ENCODE assay signal across 18 cellular contexts in the genomic region with DNA sequence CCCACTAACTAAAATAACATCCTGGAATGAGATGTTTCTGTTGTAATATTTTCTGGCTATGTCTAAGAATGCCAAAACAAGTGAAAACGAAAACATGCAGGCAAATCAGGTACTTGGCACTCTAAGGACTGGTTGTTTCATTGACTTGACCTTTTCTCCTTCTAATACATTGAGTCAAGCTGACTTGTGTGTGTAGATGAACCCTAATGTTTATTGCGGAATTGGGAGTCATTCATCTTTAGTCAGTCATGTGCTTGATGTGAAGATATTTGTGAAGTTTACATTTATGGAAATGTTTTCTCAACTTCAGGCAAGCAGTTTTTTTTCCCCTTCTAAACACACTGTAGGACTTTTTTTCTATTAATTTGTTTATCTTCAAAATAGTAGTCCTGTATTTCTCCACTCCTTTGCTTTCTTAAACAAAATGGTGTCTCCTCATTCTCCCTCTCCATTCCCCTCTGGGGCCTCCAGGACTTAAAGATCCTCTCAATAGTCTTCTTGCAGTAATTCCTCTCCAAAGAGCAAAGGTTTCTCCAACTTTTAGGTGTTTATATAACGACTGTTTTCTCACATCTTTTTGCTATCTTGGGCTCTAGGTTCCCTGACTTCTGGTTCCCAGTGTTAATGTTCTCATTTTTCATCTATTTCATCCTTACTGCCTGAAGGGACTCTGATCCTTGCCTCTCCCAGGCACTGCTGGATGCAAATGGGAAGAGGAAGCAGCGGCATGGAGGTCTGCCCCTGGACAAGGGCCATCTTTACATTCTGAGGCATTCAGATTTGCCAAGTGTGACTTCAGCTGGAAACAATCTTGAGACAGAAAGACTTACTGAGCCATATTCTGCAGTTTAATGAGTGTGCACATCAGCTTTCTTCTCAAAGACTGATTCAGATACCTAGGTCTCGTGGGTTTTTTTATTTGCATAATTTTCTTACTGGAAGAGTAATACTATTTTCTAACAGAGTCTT.
A peak's percentile ranks its signal among the peaks of the same experiment; 100 is the strongest.
DNase-seq lines count a peak whose midpoint lies in the region; ATAC-seq, FAIRE-seq and TF ChIP-seq lines count a peak whose summit lies in the region.
"Had no signal": no experiment of that assay in that cellular context is flagged by ENCODE, and none has a peak within 500 bp of the region (broad histone marks: within the 10 kb centered on the region; RNA-seq: fewer than 3 reads in every experiment).

No MANE protein-coding gene starts in this region.

- no peaks in the 10 kb centered on the region for H3K79me2 ChIP-seq in K562 (ENCODE audit: control insufficient read depth, insufficient read depth, low read length)

- ATAC-seq in K562 (peak; percentile 47; the same call in 2 of the 3 replicates), HG03095 (IDR thresholded peaks at IDR 0.05; ENCODE audit: unreplicated experiment) (no peak)
- ATAC-seq: WTC11 had no signal

- CTCF ChIA-PET in K562 (lab: Yijun Ruan, JAX; ENCODE audit: low intra/inter-chr PET ratio), result no interaction called here

- TF ChIP-seq EP300 in K562 (IDR thresholded peaks at IDR 0.05; ENCODE audit: low read length), result no peak

- TF ChIP-seq RAD21 in K562 (CRISPR knock-in tag; conservative IDR thresholded peaks at IDR 0.05 in 1 of 2, IDR thresholded peaks at IDR 0.05 in 1 of 2), result no peak

- intact Hi-C loops in K562 (cut with micrococcal nuclease), result loop anchor here (5.0 kb wide), 1 partner anchor 37 kb away; no protein-coding TSS in a partner anchor

- peaks cover 0 to 3% of the 10 kb centered on the region in 2 experiments; a peak in 3 of 5 replicates for H3K4me1 ChIP-seq in K562 (replicated peaks in 1 of 2; ENCODE audit: control insufficient read depth in 2 of 2, insufficient read depth in 2 of 2, low read length in 2 of 2)
- H3K4me1 ChIP-seq: colonic mucosa, esophagus squamous epithelium, spleen had no signal

- H3K36me3 ChIP-seq in K562 (ENCODE audit: control insufficient read depth, insufficient read depth, low read length), result no peaks in the 10 kb centered on the region
- H3K36me3 ChIP-seq: colonic mucosa, esophagus squamous epithelium, ovary, spleen had no signal

- H3K4me3 ChIP-seq in K562, result no peak overlapping the region
- H3K4me3 ChIP-seq: colonic mucosa, esophagus squamous epithelium, ovary, spleen had no signal

- no peaks in the 10 kb centered on the region for H3K27me3 ChIP-seq in K562 (ENCODE audit: control insufficient read depth in 2 of 2, insufficient read depth in 2 of 2, low read length in 2 of 2)
- H3K27me3 ChIP-seq: colonic mucosa, esophagus squamous epithelium, ovary had no signal

- peak overlapping the region; percentile 82 for H2AFZ ChIP-seq in K562 (ENCODE audit: low read depth, low read length)

- H3K9me1 ChIP-seq in K562 (ENCODE audit: control insufficient read depth, insufficient read depth, low read length), result no peaks in the 10 kb centered on the region

- TF ChIP-seq POLR2A in K562 (conservative IDR thresholded peaks at IDR 0.05), result no peak

- DNase-seq in AG08395 (ENCODE audit: low spot score), result peak; percentile 21
- peak; percentile 6 for DNase-seq in HT1080 (ENCODE audit: low read depth)
- no peak for DNase-seq in K562 (ENCODE audit: extremely low read depth in 1 of 4, low spot score in 3 of 4)
- peak; percentile 57 for DNase-seq in kidney tubule cell (ENCODE audit: low spot score)
- no peak for DNase-seq in activated CD8-positive, alpha-beta memory T cell treated with anti-CD3 and anti-CD28 coated beads for 24 hours
- DNase-seq in dermis blood vessel endothelial cell, result no peak
- no peak for DNase-seq in NCI-H2081 (lab: John Stamatoyannopoulos, UW)
- DNase-seq: activated CD8-positive, alpha-beta memory T cell treated with anti-CD3 and anti-CD28 coated beads, Interleukin-2, amount 50 U/mL, for 4 hours; AML-193; colonic mucosa; esophagus squamous epithelium; immature natural killer cell; mesendoderm; NCI-H1092 treated with DMSO at 0.1 percent for 48 hours; ovary; spleen had no signal

- FAIRE-seq in K562 (lab: Jason Lieb, UNC), result no peak

- no peak overlapping the region for H3K4me2 ChIP-seq in K562 (ENCODE audit: insufficient read depth, low read length)

- no peak for TF ChIP-seq CTCF in K562 (IDR thresholded peaks at IDR 0.05 in 2 of 3, conservative IDR thresholded peaks at IDR 0.05 in 1 of 3; ENCODE audit: insufficient read depth in 2 of 3, low read depth in 1 of 3, low read length in 3 of 3)

- no peaks in the 10 kb centered on the region for H4K20me1 ChIP-seq in K562 (replicated peaks; ENCODE audit: control insufficient read depth, insufficient read depth, low read length)

- in situ Hi-C loops in K562 (cut with MboI), result no loop called here

- H3K9me3 ChIP-seq in K562 (replicated peaks; ENCODE audit: control insufficient read depth, insufficient read depth, low read depth, low read length), result peaks cover 3% of the 10 kb centered on the region
- H3K9me3 ChIP-seq: colonic mucosa, esophagus squamous epithelium, ovary had no signal

- POLR2A ChIA-PET in K562 (lab: Yijun Ruan, JAX), result no interaction called here

- WGBS in K562 (ENCODE audit: insufficient coverage, low coverage, missing lambda C conversion rate), result 35% methylated on average over 5 of the region's 5 CpGs

- H3K27ac ChIP-seq in K562 (ENCODE audit: extremely low read depth, low read depth, low read length), result no peak overlapping the region
- H3K27ac ChIP-seq: colonic mucosa, esophagus squamous epithelium, ovary, spleen had no signal

- no TSS peak for BruUV-seq in K562 (replicated peaks; lab: Mats Ljungman, UMichigan)

- no peak overlapping the region; a peak in 1 of 4 replicates for H3K9ac ChIP-seq in K562 (ENCODE audit: insufficient read depth in 1 of 2, low read depth in 2 of 2, low read length in 2 of 2)

TF ChIP-seq in K562, 482 proteins besides CTCF, POLR2A, EP300 and RAD21:
- TF ChIP-seq, protein P1, sequence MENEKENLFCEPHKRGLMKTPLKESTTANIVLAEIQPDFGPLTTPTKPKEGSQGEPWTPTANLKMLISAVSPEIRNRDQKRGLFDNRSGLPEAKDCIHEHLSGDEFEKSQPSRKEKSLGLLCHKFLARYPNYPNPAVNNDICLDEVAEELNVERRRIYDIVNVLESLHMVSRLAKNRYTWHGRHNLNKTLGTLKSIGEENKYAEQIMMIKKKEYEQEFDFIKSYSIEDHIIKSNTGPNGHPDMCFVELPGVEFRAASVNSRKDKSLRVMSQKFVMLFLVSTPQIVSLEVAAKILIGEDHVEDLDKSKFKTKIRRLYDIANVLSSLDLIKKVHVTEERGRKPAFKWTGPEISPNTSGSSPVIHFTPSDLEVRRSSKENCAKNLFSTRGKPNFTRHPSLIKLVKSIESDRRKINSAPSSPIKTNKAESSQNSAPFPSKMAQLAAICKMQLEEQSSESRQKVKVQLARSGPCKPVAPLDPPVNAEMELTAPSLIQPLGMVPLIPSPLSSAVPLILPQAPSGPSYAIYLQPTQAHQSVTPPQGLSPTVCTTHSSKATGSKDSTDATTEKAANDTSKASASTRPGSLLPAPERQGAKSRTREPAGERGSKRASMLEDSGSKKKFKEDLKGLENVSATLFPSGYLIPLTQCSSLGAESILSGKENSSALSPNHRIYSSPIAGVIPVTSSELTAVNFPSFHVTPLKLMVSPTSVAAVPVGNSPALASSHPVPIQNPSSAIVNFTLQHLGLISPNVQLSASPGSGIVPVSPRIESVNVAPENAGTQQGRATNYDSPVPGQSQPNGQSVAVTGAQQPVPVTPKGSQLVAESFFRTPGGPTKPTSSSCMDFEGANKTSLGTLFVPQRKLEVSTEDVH (IDR thresholded peaks at IDR 0.05; ENCODE audit: low read depth, partially characterized antibody), result no peak
- TF ChIP-seq, protein P2, sequence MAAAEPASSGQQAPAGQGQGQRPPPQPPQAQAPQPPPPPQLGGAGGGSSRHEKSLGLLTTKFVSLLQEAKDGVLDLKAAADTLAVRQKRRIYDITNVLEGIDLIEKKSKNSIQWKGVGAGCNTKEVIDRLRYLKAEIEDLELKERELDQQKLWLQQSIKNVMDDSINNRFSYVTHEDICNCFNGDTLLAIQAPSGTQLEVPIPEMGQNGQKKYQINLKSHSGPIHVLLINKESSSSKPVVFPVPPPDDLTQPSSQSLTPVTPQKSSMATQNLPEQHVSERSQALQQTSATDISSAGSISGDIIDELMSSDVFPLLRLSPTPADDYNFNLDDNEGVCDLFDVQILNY (CRISPR knock-in tag; IDR thresholded peaks at IDR 0.05), result no peak
- TF ChIP-seq, protein P3, sequence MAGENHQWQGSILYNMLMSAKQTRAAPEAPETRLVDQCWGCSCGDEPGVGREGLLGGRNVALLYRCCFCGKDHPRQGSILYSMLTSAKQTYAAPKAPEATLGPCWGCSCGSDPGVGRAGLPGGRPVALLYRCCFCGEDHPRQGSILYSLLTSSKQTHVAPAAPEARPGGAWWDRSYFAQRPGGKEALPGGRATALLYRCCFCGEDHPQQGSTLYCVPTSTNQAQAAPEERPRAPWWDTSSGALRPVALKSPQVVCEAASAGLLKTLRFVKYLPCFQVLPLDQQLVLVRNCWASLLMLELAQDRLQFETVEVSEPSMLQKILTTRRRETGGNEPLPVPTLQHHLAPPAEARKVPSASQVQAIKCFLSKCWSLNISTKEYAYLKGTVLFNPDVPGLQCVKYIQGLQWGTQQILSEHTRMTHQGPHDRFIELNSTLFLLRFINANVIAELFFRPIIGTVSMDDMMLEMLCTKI (IDR thresholded peaks at IDR 0.05; ENCODE audit: partially characterized antibody), result no peak
- TF ChIP-seq, protein P4, sequence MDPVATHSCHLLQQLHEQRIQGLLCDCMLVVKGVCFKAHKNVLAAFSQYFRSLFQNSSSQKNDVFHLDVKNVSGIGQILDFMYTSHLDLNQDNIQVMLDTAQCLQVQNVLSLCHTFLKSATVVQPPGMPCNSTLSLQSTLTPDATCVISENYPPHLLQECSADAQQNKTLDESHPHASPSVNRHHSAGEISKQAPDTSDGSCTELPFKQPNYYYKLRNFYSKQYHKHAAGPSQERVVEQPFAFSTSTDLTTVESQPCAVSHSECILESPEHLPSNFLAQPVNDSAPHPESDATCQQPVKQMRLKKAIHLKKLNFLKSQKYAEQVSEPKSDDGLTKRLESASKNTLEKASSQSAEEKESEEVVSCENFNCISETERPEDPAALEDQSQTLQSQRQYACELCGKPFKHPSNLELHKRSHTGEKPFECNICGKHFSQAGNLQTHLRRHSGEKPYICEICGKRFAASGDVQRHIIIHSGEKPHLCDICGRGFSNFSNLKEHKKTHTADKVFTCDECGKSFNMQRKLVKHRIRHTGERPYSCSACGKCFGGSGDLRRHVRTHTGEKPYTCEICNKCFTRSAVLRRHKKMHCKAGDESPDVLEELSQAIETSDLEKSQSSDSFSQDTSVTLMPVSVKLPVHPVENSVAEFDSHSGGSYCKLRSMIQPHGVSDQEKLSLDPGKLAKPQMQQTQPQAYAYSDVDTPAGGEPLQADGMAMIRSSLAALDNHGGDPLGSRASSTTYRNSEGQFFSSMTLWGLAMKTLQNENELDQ (CRISPR knock-in tag; IDR thresholded peaks at IDR 0.05; ENCODE audit: borderline replicate concordance), result no peak
- TF ChIP-seq MYNN (IDR thresholded peaks at IDR 0.05), result peak; percentile 81; the same call in 1 of the 2 replicates
- no peak for TF ChIP-seq MYNN (CRISPR knock-in tag; IDR thresholded peaks at IDR 0.05)
- no peak for TF ChIP-seq FOS (IDR thresholded peaks at IDR 0.05; ENCODE audit: extremely low read depth, insufficient read length)
- TF ChIP-seq ARID2 (IDR thresholded peaks at IDR 0.05), result no peak
- no peak for TF ChIP-seq HOXB6 (CRISPR knock-in tag; IDR thresholded peaks at IDR 0.05; ENCODE audit: borderline replicate concordance)

Comparison
In these comparisons a context has a peak if more than half of its experiments do, and no peak if none do; other contexts are left out.
1. DNase-seq: peak in AG08395 (single experiment), HT1080 (single experiment) and kidney tubule cell (single experiment); none in K562 (0 of 4), activated CD8-positive, alpha-beta memory T cell treated with anti-CD3 and anti-CD28 coated beads for 24 hours (single experiment), dermis blood vessel endothelial cell (single experiment) and NCI-H2081 (0 of 2).